8 cellular contexts compared by ENCODE assay signal in the genomic region with DNA sequence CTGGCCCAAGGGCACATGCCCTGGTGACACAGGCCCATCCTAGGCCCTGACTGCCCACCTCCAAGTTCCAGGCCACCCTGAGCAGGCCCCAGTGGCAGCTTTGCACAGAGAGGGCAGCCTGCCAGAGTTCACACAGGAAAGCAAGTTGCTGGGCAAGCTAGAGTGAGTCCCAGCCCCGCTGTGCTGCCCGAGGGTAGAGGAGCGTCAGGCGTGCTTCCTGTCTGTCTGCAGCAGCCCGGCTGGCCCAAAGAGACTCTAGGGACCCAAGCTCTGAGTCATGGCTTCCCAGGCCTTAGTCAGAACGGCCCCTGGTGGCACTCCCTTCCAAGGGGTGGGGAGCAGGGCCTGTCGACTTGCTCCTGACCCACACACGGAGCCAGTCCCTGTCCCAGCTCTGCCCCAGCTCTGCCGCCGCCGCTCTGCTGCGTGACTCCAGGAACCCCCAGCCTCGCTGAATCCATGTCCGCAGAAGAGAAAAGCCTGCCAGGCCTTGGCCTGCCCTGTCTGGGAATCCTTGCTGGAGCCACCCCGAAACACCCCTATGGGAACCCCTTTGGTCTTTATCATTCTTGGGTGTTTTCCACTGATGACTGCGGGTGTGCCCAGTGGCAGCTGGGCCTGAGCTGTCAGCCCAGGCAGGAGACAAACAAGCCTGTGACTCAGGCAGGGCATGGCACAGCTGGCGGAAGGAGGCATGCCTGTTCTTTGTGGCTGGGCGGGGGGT.
DNase-seq lines count a peak whose midpoint lies in the region; ATAC-seq, FAIRE-seq and TF ChIP-seq lines count a peak whose summit lies in the region.
"Not testable (repeated sequence)": the region's sequence is repeated elsewhere in the genome, so short reads cannot be mapped to it uniquely, and the experiment has no call there.

No MANE protein-coding gene starts in this region.

- H3K9me1 ChIP-seq in endothelial cell of umbilical vein (replicated peaks; ENCODE audit: control insufficient read depth, extremely low read depth, insufficient read depth, low read length) = not testable (repeated sequence)

- peak overlapping the region in 7 of 10 experiments; percentile 18 to 57 (median 37); a peak in 8 of 20 replicates for H3K4me3 ChIP-seq in BLaER1 treated with 17β-estradiol and CSF1 and Interleukin-3, amounts not matched to agents 10 nM and 100 nM
- not testable (repeated sequence) for H3K4me3 ChIP-seq in endothelial cell of umbilical vein (replicated peaks in 1 of 3; ENCODE audit: insufficient read depth in 1 of 3, low read depth in 1 of 3, low read length in 3 of 3); right lobe of liver; spleen

- POLR2A ChIA-PET in activated CD4-positive, alpha-beta memory T cell treated with anti-CD3 and anti-CD28 coated beads, Interleukin-2, amount 10 ng/mL, durations not matched to agents 7 days and 5 days (lab: Charles Lee); endothelial cell of umbilical vein (lab: Charles Lee): not testable (repeated sequence)

- not testable (repeated sequence) for H2AFZ ChIP-seq in endothelial cell of umbilical vein (ENCODE audit: low read depth, low read length)

- not testable (repeated sequence) for BruUV-seq in endothelial cell of umbilical vein (replicated peaks; lab: Mats Ljungman, UMichigan)

- no CpG with 5 or more reads among the region's 18 CpGs for WGBS in right lobe of liver (ENCODE audit: insufficient coverage, low coverage, low lambda C conversion rate, missing lambda C conversion rate)
- 33 to 54% (median 39%) methylated on average over 2 to 18 of the region's 18 CpGs for WGBS in spleen, 5 donors

- H3K27me3 Mint-ChIP-seq in activated CD4-positive, alpha-beta memory T cell treated with anti-CD3 and anti-CD28 coated beads, Interleukin-2, amount 10 ng/mL, durations not matched to agents 7 days and 5 days = not testable (repeated sequence)

- H3K27ac Mint-ChIP-seq in activated CD4-positive, alpha-beta memory T cell treated with anti-CD3 and anti-CD28 coated beads, Interleukin-2, amount 10 ng/mL, durations not matched to agents 7 days and 5 days = peak overlapping the region; percentile 64

- not testable (repeated sequence) for TF ChIP-seq CTCF in endothelial cell of umbilical vein (IDR thresholded peaks at IDR 0.05; ENCODE audit: extremely low read depth in 1 of 2, insufficient read depth in 1 of 2, low read depth in 1 of 2, low read length in 2 of 2); right lobe of liver (IDR thresholded peaks at IDR 0.05); spleen (IDR thresholded peaks at IDR 0.05 in 8 of 11, conservative IDR thresholded peaks at IDR 0.05 in 3 of 11)

- peaks cover 4 to 50% (median 23%) of the 10 kb centered on the region in 11 experiments; a peak in 13 of 22 replicates for H4K20me1 ChIP-seq in BLaER1 treated with 17β-estradiol and CSF1 and Interleukin-3, amounts not matched to agents 10 nM and 100 nM
- H4K20me1 ChIP-seq in endothelial cell of umbilical vein (replicated peaks; ENCODE audit: control insufficient read depth, extremely low read depth, insufficient read depth, low read length) = not testable (repeated sequence)

- FAIRE-seq in endothelial cell of umbilical vein (lab: Jason Lieb, UNC) = peak; percentile 100

- H3K36me3 Mint-ChIP-seq in activated CD4-positive, alpha-beta memory T cell treated with anti-CD3 and anti-CD28 coated beads, Interleukin-2, amount 10 ng/mL, durations not matched to agents 7 days and 5 days (ENCODE audit: low read depth) = peaks cover 34% of the 10 kb centered on the region

- H3K4me1 Mint-ChIP-seq in activated CD4-positive, alpha-beta memory T cell treated with anti-CD3 and anti-CD28 coated beads, Interleukin-2, amount 10 ng/mL, durations not matched to agents 7 days and 5 days = peaks cover 23% of the 10 kb centered on the region

- not testable (repeated sequence) for H3K9me3 Mint-ChIP-seq in activated CD4-positive, alpha-beta memory T cell treated with anti-CD3 and anti-CD28 coated beads, Interleukin-2, amount 10 ng/mL, durations not matched to agents 7 days and 5 days

- peaks cover 73 to 97% (median 89%) of the 10 kb centered on the region in 10 experiments for H3K4me1 ChIP-seq in BLaER1 treated with 17β-estradiol and CSF1 and Interleukin-3, amounts not matched to agents 10 nM and 100 nM
- H3K4me1 ChIP-seq in endothelial cell of umbilical vein (ENCODE audit: control insufficient read depth, extremely low read depth, insufficient read depth, low read length) (peaks cover 23% of the 10 kb centered on the region), right lobe of liver (peaks cover 0 to 14% (median 2%) of the 10 kb centered on the region in 4 donors), spleen (peaks cover 25 to 79% (median 48%) of the 10 kb centered on the region in 6 donors)

- not testable (repeated sequence) for H3K4me3 Mint-ChIP-seq in activated CD4-positive, alpha-beta memory T cell treated with anti-CD3 and anti-CD28 coated beads, Interleukin-2, amount 10 ng/mL, durations not matched to agents 7 days and 5 days

- TF ChIP-seq POLR2A in endothelial cell of umbilical vein (IDR thresholded peaks at IDR 0.05; ENCODE audit: low read depth, low read length); right lobe of liver (IDR thresholded peaks at IDR 0.05); spleen (IDR thresholded peaks at IDR 0.05): not testable (repeated sequence)

- dilution Hi-C loops in endothelial cell of umbilical vein (cut with MboI; ENCODE audit: extremely low pct_ligation_motif_present, low sequenced_read_pairs) = not testable (repeated sequence)

- CTCF ChIA-PET in activated CD4-positive, alpha-beta memory T cell treated with anti-CD3 and anti-CD28 coated beads, Interleukin-2, amount 10 ng/mL, durations not matched to agents 7 days and 5 days (lab: Charles Lee) = interaction anchor here (1.2 to 2.7 kb wide), 2 partner anchors 26 to 114 kb away, joined by 5 to 9 read pairs; no protein-coding TSS in a partner anchor
- CTCF ChIA-PET in endothelial cell of umbilical vein (lab: Charles Lee) = interaction anchor here (0.8 to 3.8 kb wide), 7 partner anchors 10 to 119 kb away, joined by 3 to 15 read pairs (median 4); no protein-coding TSS in a partner anchor

- peak; percentile 89 for DNase-seq in NAMALWA (ENCODE audit: low spot score)
- peak; percentile 44 for DNase-seq in activated CD4-positive, alpha-beta memory T cell treated with anti-CD3 and anti-CD28 coated beads, Interleukin-2, amount 10 ng/mL, durations not matched to agents 7 days and 5 days
- peak; percentile 87 for DNase-seq in endothelial cell of umbilical vein (ENCODE audit: low read depth, low spot score)
- peak in 2 of 3 donors; percentile 58 to 64 for DNase-seq in right lobe of liver
- peak; percentile 93 for DNase-seq in spleen

- ATAC-seq in GM19035 (IDR thresholded peaks at IDR 0.05; ENCODE audit: unreplicated experiment) (peak; percentile 73), HG02943 (IDR thresholded peaks at IDR 0.05; ENCODE audit: low read depth, unreplicated experiment) (peak; percentile 64), right lobe of liver (peak; percentile 10 to 40 (median 23))

- H3K4me2 ChIP-seq in BLaER1 treated with 17β-estradiol and CSF1 and Interleukin-3, amounts not matched to agents 10 nM and 100 nM = peak overlapping the region; percentile 79 to 98 (median 93)
- H3K4me2 ChIP-seq in endothelial cell of umbilical vein (ENCODE audit: insufficient read depth, low read length) = peak overlapping the region; percentile 43

- intact Hi-C loops in endothelial cell of umbilical vein (cut with micrococcal nuclease) = loop anchor here (1.0 to 10.0 kb wide), 3 partner anchors 27 to 79 kb away; no protein-coding TSS in a partner anchor
- intact Hi-C loops in right lobe of liver (cut with DNase I) = loop anchor here in 1 of 2 donors (10.0 kb wide), 1 partner anchor 111 kb away; no protein-coding TSS in a partner anchor
- intact Hi-C loops in spleen (cut with DNase I; ENCODE audit: low total_unique reads) = not testable (repeated sequence)

- H3K27ac ChIP-seq in BLaER1 treated with 17β-estradiol and CSF1 and Interleukin-3, amounts not matched to agents 10 nM and 100 nM = peak overlapping the region; percentile 61 to 91 (median 86)
- H3K27ac ChIP-seq in endothelial cell of umbilical vein (ENCODE audit: insufficient read depth, low read depth, low read length) (peak overlapping the region; percentile 97), spleen (peak overlapping the region in 6 of 8 donors; percentile 60 to 80 (median 72))
- not testable (repeated sequence) for H3K27ac ChIP-seq in right lobe of liver

- peaks cover 12 to 30% (median 22%) of the 10 kb centered on the region in 11 experiments; a peak in 20 of 22 replicates for H3K36me3 ChIP-seq in BLaER1 treated with 17β-estradiol and CSF1 and Interleukin-3, amounts not matched to agents 10 nM and 100 nM
- not testable (repeated sequence) for H3K36me3 ChIP-seq in endothelial cell of umbilical vein (ENCODE audit: control insufficient read depth in 2 of 2, extremely low read depth in 1 of 2, insufficient read depth in 2 of 2, low read length in 2 of 2)
- H3K36me3 ChIP-seq in right lobe of liver (peaks cover 0 to 29% (median 13%) of the 10 kb centered on the region in 4 donors), spleen (peaks cover 0 to 65% (median 27%) of the 10 kb centered on the region in 6 donors)

- not testable (repeated sequence) for H3K79me2 ChIP-seq in endothelial cell of umbilical vein (ENCODE audit: control insufficient read depth, insufficient read depth, low read length)

- not testable (repeated sequence) for H3K9me3 ChIP-seq in BLaER1 treated with 17β-estradiol and CSF1 and Interleukin-3, amounts not matched to agents 10 nM and 100 nM (replicated peaks in 1 of 11); endothelial cell of umbilical vein (replicated peaks; ENCODE audit: control insufficient read depth, insufficient read depth, low read length); right lobe of liver; spleen

- peak overlapping the region; percentile 70 to 81 (median 78); a peak in 21 of 22 replicates for H3K9ac ChIP-seq in BLaER1 treated with 17β-estradiol and CSF1 and Interleukin-3, amounts not matched to agents 10 nM and 100 nM
- H3K9ac ChIP-seq in endothelial cell of umbilical vein (replicated peaks; ENCODE audit: extremely low read depth, insufficient read depth, low read length) = peak overlapping the region; percentile 60

- not testable (repeated sequence) for H3K27me3 ChIP-seq in BLaER1 treated with 17β-estradiol and CSF1 and Interleukin-3, amounts not matched to agents 10 nM and 100 nM; endothelial cell of umbilical vein (ENCODE audit: control insufficient read depth in 2 of 2, insufficient read depth in 2 of 2, low read length in 2 of 2); right lobe of liver; spleen (replicated peaks in 1 of 7)

TF ChIP-seq in endothelial cell of umbilical vein, 7 proteins besides CTCF, POLR2A, EP300 and RAD21 (continues in another document):
- TF ChIP-seq FOS (IDR thresholded peaks at IDR 0.05; ENCODE audit: borderline replicate concordance, insufficient read depth, low read length) (peak; percentile 62), JUN (IDR thresholded peaks at IDR 0.05; ENCODE audit: borderline replicate concordance, insufficient read depth, insufficient read length, low read depth) (peak; percentile 1)

Comparison
In these comparisons a context has a peak if more than half of its experiments do, and no peak if none do; other contexts are left out.
1. ATAC-seq: peak in every context shown above with its lines; median percentile 73 in GM19035; 64 in HG02943; 23 in right lobe of liver.